ENCODE assay signal across 8 cellular contexts in genomic region chr5:139636207-139636792, GRCh38. TPM values are rescaled to one million over a fixed set of nuclear protein-coding genes. Genes with fewer than 3 reads are reported as not detected.
DNase-seq lines count a peak whose midpoint lies in the region; ATAC-seq and TF ChIP-seq lines count a peak whose summit lies in the region.

No MANE protein-coding gene starts in this region.

- ATAC-seq in HG02678 (IDR thresholded peaks at IDR 0.05; ENCODE audit: unreplicated experiment), result peak; percentile 72

- H3K9me2 ChIP-seq in PC-9 (ENCODE audit: insufficient read depth), result no peaks in the 10 kb centered on the region

- no TSS peak for BruUV-seq in PC-9 (replicated peaks; lab: Mats Ljungman, UMichigan)

- no peaks in the 10 kb centered on the region for H3K27me3 ChIP-seq in PC-9 (ENCODE audit: insufficient read depth, low read depth)
- no peaks in the 10 kb centered on the region for H3K27me3 ChIP-seq in ascending aorta
- H3K27me3 ChIP-seq in mucosa of stomach (ENCODE audit: control insufficient read depth, insufficient read depth, low read length), result no peaks in the 10 kb centered on the region

- H3K9ac ChIP-seq in mucosa of stomach (ENCODE audit: low read length), result no peak overlapping the region

- H3K4me1 ChIP-seq in PC-9 (replicated peaks; ENCODE audit: insufficient read depth) (peaks cover 58% of the 10 kb centered on the region), ascending aorta (peaks cover 10 to 33% of the 10 kb centered on the region in 2 donors), mucosa of stomach (ENCODE audit: control insufficient read depth, insufficient read depth, low read length) (peaks cover 59% of the 10 kb centered on the region)

- H3K4me2 ChIP-seq in PC-9, result peak overlapping the region; percentile 77

- H3K4me3 ChIP-seq in PC-9 (peak overlapping the region; percentile 59; the same call in 1 of the 2 replicates), ascending aorta (peak overlapping the region in 1 of 2 donors; percentile 70), mucosa of stomach (ENCODE audit: low read length) (peak overlapping the region; percentile 36)

- POLR2A ChIA-PET in PC-9 (lab: Charles Lee; ENCODE audit: unreplicated experiment), result interaction anchor here (0.7 to 0.9 kb wide), 4 partner anchors 12 to 25 kb away, joined by 3 to 5 read pairs (median 4); partner anchors contain the start of gene CXXC5

- H3K27ac ChIP-seq in PC-9 (peak overlapping the region; percentile 50), ascending aorta (peak overlapping the region; percentile 49 to 54)

- no peak overlapping the region for H2AFZ ChIP-seq in PC-9

- 0 out of 2 replicates have a peak, but pooled peaks cover 3% of the 10 kb centered on the region for H4K20me1 ChIP-seq in PC-9 (ENCODE audit: insufficient read depth)

- H3F3A ChIP-seq in PC-9 (ENCODE audit: insufficient read depth, low read depth), result peaks cover 46% of the 10 kb centered on the region

- intact Hi-C loops in PC-9 (cut with micrococcal nuclease; ENCODE audit: unreplicated experiment), result no loop called here
- intact Hi-C loops in ascending aorta (cut with DNase I), result loop anchor here (2.0 to 5.0 kb wide), 2 partner anchors 75 to 211 kb away; no protein-coding TSS in a partner anchor

- TF ChIP-seq CTCF in PC-9 (conservative IDR thresholded peaks at IDR 0.05) (no peak), ascending aorta (IDR thresholded peaks at IDR 0.05) (no peak)

- peaks cover 3% of the 10 kb centered on the region; the same call in 1 of the 2 replicates for H3K79me2 ChIP-seq in PC-9 (ENCODE audit: low read depth)

- no peaks in the 10 kb centered on the region for H3K9me3 ChIP-seq in PC-9 (ENCODE audit: insufficient read depth, low read depth)
- H3K9me3 ChIP-seq in ascending aorta, result no peaks in the 10 kb centered on the region
- no peaks in the 10 kb centered on the region for H3K9me3 ChIP-seq in mucosa of stomach (ENCODE audit: control insufficient read depth, low read length)

- H3K36me3 ChIP-seq in PC-9 (ENCODE audit: low read depth) (no peaks in the 10 kb centered on the region), ascending aorta (peaks cover 0 to 7% of the 10 kb centered on the region in 2 donors), mucosa of stomach (ENCODE audit: control insufficient read depth, insufficient read depth, low read length) (no peaks in the 10 kb centered on the region)

- DNase-seq in NCI-H2029 (lab: John Stamatoyannopoulos, UW) (peak; percentile 78), NCI-H2029 treated with DMSO at 0.1 percent for 48 hours (lab: John Stamatoyannopoulos, UW) (no peak), PC-9 (no peak), ascending aorta (ENCODE audit: low spot score in 2 of 2) (no peak), hypothalamus (lab: John Stamatoyannopoulos, UW) (no peak), HPDE6-E6E7 (ENCODE audit: extremely low spot score) (no peak)

- CTCF ChIA-PET in PC-9 (lab: Charles Lee), result interaction anchor here (0.5 to 2.0 kb wide), 9 partner anchors 12 to 219 kb away, joined by 3 to 16 read pairs (median 5); partner anchors contain the start of gene CXXC5

RNA-seq across cellular contexts. Expression of gene CXXC5, which starts 11.8 kb away (rescaled TPM):
- total RNA-seq in PC-9 (2021) (59.9 and 68.2 TPM in 2 replicates), ascending aorta (41.9 TPM)
